In the genomic region with DNA sequence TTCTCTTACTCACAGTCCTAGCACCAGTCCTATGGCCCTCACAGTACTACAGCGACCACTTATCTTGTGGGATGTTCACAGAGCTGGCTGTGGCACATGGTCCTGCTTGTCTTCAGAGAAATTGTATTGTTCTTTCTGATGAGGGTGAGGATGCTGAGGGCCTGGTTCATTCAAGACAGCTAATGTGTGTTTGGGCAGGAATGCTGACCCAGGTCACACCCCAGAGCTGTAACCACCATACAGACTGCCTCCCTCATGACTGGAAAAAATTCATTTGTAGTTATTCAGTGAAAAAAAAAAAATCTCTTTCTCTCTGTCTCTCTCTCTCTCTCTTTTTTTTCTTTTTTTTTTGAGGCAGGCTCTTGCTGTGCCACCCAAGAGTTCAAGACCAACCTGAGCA, we compare ENCODE assay signal across 23 cellular contexts.
DNase-seq lines count a peak whose midpoint lies in the region; TF ChIP-seq lines count a peak whose summit lies in the region.
"Had no signal": no experiment of that assay in that cellular context is flagged by ENCODE, and none has a peak within 500 bp of the region (broad histone marks: within the 10 kb centered on the region; RNA-seq: fewer than 3 reads in every experiment).

No MANE protein-coding gene starts in this region.

- H4K8ac ChIP-seq in mesendoderm (ENCODE audit: low read depth, low read length) = no peak overlapping the region

- DNase-seq in DMS53 (lab: John Stamatoyannopoulos, UW) (peak; percentile 22), DMS53 treated with DMSO at 0.1 percent for 48 hours (lab: John Stamatoyannopoulos, UW; ENCODE audit: unreplicated experiment) (no peak), astrocyte of the hippocampus (ENCODE audit: low read depth, low spot score) (peak; percentile 41), mesendoderm (no peak), GM10266 (ENCODE audit: extremely low spot score) (no peak), 8988T (no peak), Kasumi-1 (lab: John Stamatoyannopoulos, UW) (no peak)
- no peak for DNase-seq in stimulated activated CD4-positive, alpha-beta T cell treated with anti-CD3 and anti-CD28 coated beads, Interleukin-12 subunit alpha, Interleukin-12 subunit beta, amount 100 ng/mL, for 4 hours
- DNase-seq: CD4-positive, CD25-positive, alpha-beta regulatory T cell; DND-41; GOT3; HCEC 1CT; MV-4-11; NCI-H1105 treated with DMSO at 0.1 percent for 48 hours; NCI-H1694; NCI-H2081; NCI-H2171 treated with DMSO at 0.1 percent for 48 hours; NCI-H446; NCI-H526; OCI-M1; SJCRH30 had no signal

- no peak overlapping the region for H3K9ac ChIP-seq in mesendoderm (ENCODE audit: low read length)
- H3K9ac ChIP-seq: KMS-11 had no signal

- H3K79me2 ChIP-seq in mesendoderm (ENCODE audit: control insufficient read depth, insufficient read depth, low read length) = no peaks in the 10 kb centered on the region

- no CpG with 5 or more reads among the region's 1 CpG for WGBS in mesendoderm (ENCODE audit: extremely low coverage, insufficient coverage, low lambda C conversion rate)

- H3K4me2 ChIP-seq in mesendoderm (ENCODE audit: low read length) = no peak overlapping the region
- H3K4me2 ChIP-seq: KMS-11 had no signal

- H3K4ac ChIP-seq in mesendoderm (ENCODE audit: low read depth, low read length) = no peak overlapping the region

- H3K4me3 ChIP-seq in mesendoderm (ENCODE audit: low read length) = no peak overlapping the region
- H3K4me3 ChIP-seq: SJCRH30 had no signal

- no peak overlapping the region for H3K27ac ChIP-seq in mesendoderm (ENCODE audit: low read depth, low read length)
- H3K27ac ChIP-seq: 22Rv1, KMS-11, SJCRH30 had no signal

- H3K4me1 ChIP-seq in mesendoderm (ENCODE audit: control insufficient read depth, low read depth, low read length) = peaks cover 7% of the 10 kb centered on the region
- H3K4me1 ChIP-seq: SJCRH30 had no signal

- H3K36me3 ChIP-seq in mesendoderm (ENCODE audit: control insufficient read depth, insufficient read depth, low read length) = no peaks in the 10 kb centered on the region
- H3K36me3 ChIP-seq: SJCRH30 had no signal

- peak overlapping the region; percentile 33 for H3K18ac ChIP-seq in mesendoderm (ENCODE audit: low read length)

- no peak overlapping the region for H2BK15ac ChIP-seq in mesendoderm (replicated peaks; ENCODE audit: low read depth)

- H3K79me1 ChIP-seq in mesendoderm (ENCODE audit: low read length) = no peaks in the 10 kb centered on the region

- no peaks in the 10 kb centered on the region for H3K27me3 ChIP-seq in mesendoderm (ENCODE audit: insufficient read depth, low read length, poor library complexity)
- H3K27me3 ChIP-seq: SJCRH30 had no signal

- H3K23ac ChIP-seq in mesendoderm (ENCODE audit: low read length) = no peak overlapping the region

- H2BK5ac ChIP-seq in mesendoderm (ENCODE audit: low read length) = no peak overlapping the region

- H4K5ac ChIP-seq in mesendoderm (ENCODE audit: low read length) = no peak overlapping the region

- H3K56ac ChIP-seq in mesendoderm (ENCODE audit: low read length) = no peak overlapping the region

- H2AK5ac ChIP-seq in mesendoderm (ENCODE audit: low read length) = no peak overlapping the region

- no peak overlapping the region for H2BK120ac ChIP-seq in mesendoderm (ENCODE audit: low read depth, low read length)

- TF ChIP-seq CTCF in GM10266 (IDR thresholded peaks at IDR 0.05; ENCODE audit: control insufficient read depth, insufficient read depth, low read depth, missing control alignments) = no peak

Comparison
In these comparisons a context has a peak if more than half of its experiments do, and no peak if none do; other contexts are left out.
1. DNase-seq: peak in DMS53 (single experiment) and astrocyte of the hippocampus (single experiment); none in DMS53 treated with DMSO at 0.1 percent for 48 hours (single experiment), mesendoderm (single experiment), stimulated activated CD4-positive, alpha-beta T cell treated with anti-CD3 and anti-CD28 coated beads, Interleukin-12 subunit alpha, Interleukin-12 subunit beta, amount 100 ng/mL, for 4 hours (single experiment), GM10266 (single experiment), 8988T (single experiment) and Kasumi-1 (0 of 2).